Comparison of ENCODE assay signal across 12 cellular contexts in genomic region chr12:14893471-14894250, GRCh38. TPM values are rescaled to one million over a fixed set of nuclear protein-coding genes. Genes with fewer than 3 reads are reported as not detected.
A peak's percentile ranks its signal among the peaks of the same experiment; 100 is the strongest.
DNase-seq lines count a peak whose midpoint lies in the region; ATAC-seq and TF ChIP-seq lines count a peak whose summit lies in the region.
"Had no signal": no experiment of that assay in that cellular context is flagged by ENCODE, and none has a peak within 500 bp of the region (broad histone marks: within the 10 kb centered on the region; RNA-seq: fewer than 3 reads in every experiment).

No MANE protein-coding gene starts in this region.

- H3K4me1 ChIP-seq in esophagus squamous epithelium (peaks cover 0 to 37% (median 5%) of the 10 kb centered on the region in 3 donors), stomach smooth muscle (ENCODE audit: control insufficient read depth, insufficient read depth, low read length) (no peaks in the 10 kb centered on the region)
- H3K4me1 ChIP-seq: BLaER1 treated with 17β-estradiol and CSF1 and Interleukin-3, amounts not matched to agents 10 nM and 100 nM had no signal

- H3K9me3 ChIP-seq in esophagus squamous epithelium = no peaks in the 10 kb centered on the region
- H3K9me3 ChIP-seq in stomach smooth muscle (ENCODE audit: control insufficient read depth in 2 of 2, low read length in 2 of 2) = no peaks in the 10 kb centered on the region
- H3K9me3 ChIP-seq: BLaER1 treated with 17β-estradiol and CSF1 and Interleukin-3, amounts not matched to agents 10 nM and 100 nM had no signal

- peak overlapping the region in 1 of 2 donors; percentile 6 for H3K9ac ChIP-seq in stomach smooth muscle (ENCODE audit: low read length in 2 of 2)
- H3K9ac ChIP-seq: BLaER1 treated with 17β-estradiol and CSF1 and Interleukin-3, amounts not matched to agents 10 nM and 100 nM; KMS-11 had no signal

- no peak overlapping the region for H3K4me3 ChIP-seq in esophagus squamous epithelium
- no peak overlapping the region for H3K4me3 ChIP-seq in stomach smooth muscle (ENCODE audit: low read length in 2 of 2)
- H3K4me3 ChIP-seq: BLaER1 treated with 17β-estradiol and CSF1 and Interleukin-3, amounts not matched to agents 10 nM and 100 nM had no signal

- DNase-seq in NCI-H1694 treated with DMSO at 0.1 percent for 48 hours (lab: John Stamatoyannopoulos, UW) (peak; percentile 45), esophagus squamous epithelium (lab: John Stamatoyannopoulos, UW) (no peak), lung microvascular endothelial cell (ENCODE audit: low read depth in 2 of 2) (peak; percentile 48 to 74), DMS153 treated with DMSO at 0.1 percent for 48 hours (lab: John Stamatoyannopoulos, UW; ENCODE audit: unreplicated experiment) (no peak), anterior cingulate cortex (lab: John Stamatoyannopoulos, UW) (no peak), SW 1271 (lab: John Stamatoyannopoulos, UW) (no peak)
- DNase-seq: activated CD4-positive, alpha-beta T cell treated with anti-CD3 and anti-CD28 coated beads, Interleukin-2, amount 10 ng/mL, durations not matched to agents 24 days and 14 days; NCI-H2081 treated with DMSO at 0.1 percent for 48 hours had no signal

- H3K27me3 ChIP-seq in esophagus squamous epithelium (no peaks in the 10 kb centered on the region), stomach smooth muscle (ENCODE audit: control insufficient read depth in 1 of 2, insufficient read depth in 2 of 2, low read length in 2 of 2) (no peaks in the 10 kb centered on the region)
- H3K27me3 ChIP-seq: BLaER1 treated with 17β-estradiol and CSF1 and Interleukin-3, amounts not matched to agents 10 nM and 100 nM had no signal

- WGBS in esophagus squamous epithelium, 2 donors = 47 to 61% methylated on average over 5 of the region's 5 CpGs

- no peak for ATAC-seq in GM19467 (IDR thresholded peaks at IDR 0.05; ENCODE audit: unreplicated experiment)

- TF ChIP-seq POLR2A in esophagus squamous epithelium (IDR thresholded peaks at IDR 0.05) = no peak

- H3K27ac ChIP-seq in esophagus squamous epithelium (peak overlapping the region; percentile 39 to 86 (median 72)), stomach smooth muscle (ENCODE audit: low read length) (peak overlapping the region; percentile 59)
- H3K27ac ChIP-seq: BLaER1 treated with 17β-estradiol and CSF1 and Interleukin-3, amounts not matched to agents 10 nM and 100 nM; KMS-11 had no signal

- H3K36me3 ChIP-seq in esophagus squamous epithelium = no peaks in the 10 kb centered on the region
- H3K36me3 ChIP-seq in stomach smooth muscle (ENCODE audit: control insufficient read depth in 2 of 2, insufficient read depth in 2 of 2, low read length in 2 of 2) = no peaks in the 10 kb centered on the region
- H3K36me3 ChIP-seq: BLaER1 treated with 17β-estradiol and CSF1 and Interleukin-3, amounts not matched to agents 10 nM and 100 nM had no signal

- intact Hi-C loops in esophagus squamous epithelium (cut with DNase I) = no loop called here

- TF ChIP-seq CTCF in esophagus squamous epithelium (IDR thresholded peaks at IDR 0.05) = no peak

RNA-seq across cellular contexts. Expression of gene MGP, which starts 8.0 kb away (rescaled TPM):
- 100 to 1,000 TPM in 1 of 4 donors, 10 to 100 TPM in 2, 1 to 10 TPM in 1; 5.2 to 108 (median 41.4) TPM for total RNA-seq in esophagus squamous epithelium
- total RNA-seq in lung microvascular endothelial cell = 26.2 and 154 TPM in 2 replicates
- total RNA-seq: activated CD4-positive, alpha-beta T cell treated with anti-CD3 and anti-CD28 coated beads, Interleukin-2, amount 10 ng/mL, durations not matched to agents 24 days and 14 days had no signal

RNA-seq across cellular contexts. Expression of gene ERP27, which starts 44.7 kb away (rescaled TPM):
- 1 to 10 TPM in 2 of 4 donors, under 1 TPM in 1, not detected in 1; 0.57 to 5.5 (median 1.9) TPM for total RNA-seq in esophagus squamous epithelium
- 0.22 TPM in 1 of 2 replicates, not detected in the other for total RNA-seq in lung microvascular endothelial cell

RNA-seq across cellular contexts. Expression of gene ART4, which starts 50.3 kb away (rescaled TPM):
- total RNA-seq in esophagus squamous epithelium = under 1 TPM in 2 of 4 donors, not detected in 2; 0.35 to 0.95 TPM
- 62.5 and 121 TPM in 2 replicates for total RNA-seq in lung microvascular endothelial cell
- total RNA-seq: activated CD4-positive, alpha-beta T cell treated with anti-CD3 and anti-CD28 coated beads, Interleukin-2, amount 10 ng/mL, durations not matched to agents 24 days and 14 days had no signal

Comparison
In these comparisons a context has a peak if more than half of its experiments do, and no peak if none do; other contexts are left out.
1. DNase-seq: peak in NCI-H1694 treated with DMSO at 0.1 percent for 48 hours (single experiment) and lung microvascular endothelial cell (2 of 2); none in esophagus squamous epithelium (single experiment), DMS153 treated with DMSO at 0.1 percent for 48 hours (single experiment), anterior cingulate cortex (0 of 58) and SW 1271 (0 of 2).
2. RNA of gene ART4, which starts 50.3 kb away (total RNA-seq): 62.5 to 121 TPM in lung microvascular endothelial cell; 0.35 to 0.95 TPM in esophagus squamous epithelium; every median in the first group is over 10 times any median in the second.